ENCODE assay signal across 16 cellular contexts in genomic region chr1:87685366-87686136, GRCh38.
DNase-seq lines count a peak whose midpoint lies in the region; ATAC-seq and TF ChIP-seq lines count a peak whose summit lies in the region.
"Had no signal": no experiment of that assay in that cellular context is flagged by ENCODE, and none has a peak within 500 bp of the region (broad histone marks: within the 10 kb centered on the region; RNA-seq: fewer than 3 reads in every experiment).

No MANE protein-coding gene starts in this region.

- no peak for TF ChIP-seq CTCF in gastrocnemius medialis (IDR thresholded peaks at IDR 0.05 in 4 of 5, conservative IDR thresholded peaks at IDR 0.05 in 1 of 5)

- intact Hi-C loops in gastrocnemius medialis (cut with DNase I; ENCODE audit: low total_unique reads) = no loop called here

- H3K9me3 ChIP-seq in HUES64 (ENCODE audit: insufficient read depth, low read depth, low read length) = no peaks in the 10 kb centered on the region
- no peaks in the 10 kb centered on the region for H3K9me3 ChIP-seq in skeletal muscle satellite cell (replicated peaks; ENCODE audit: low read length)
- no peaks in the 10 kb centered on the region for H3K9me3 ChIP-seq in gastrocnemius medialis

- H3K4me3 ChIP-seq in HUES64 (ENCODE audit: low read length) (peak overlapping the region; percentile 23), skeletal muscle satellite cell (ENCODE audit: low read length) (no peak overlapping the region), gastrocnemius medialis (peak overlapping the region in 1 of 4 donors; percentile 74)

- no peak for TF ChIP-seq POLR2A in gastrocnemius medialis (IDR thresholded peaks at IDR 0.05)

- DNase-seq in amniotic epithelial cell (ENCODE audit: low read depth) (peak; percentile 7), iPS-NIHi7 (ENCODE audit: extremely low spot score) (peak; percentile 16), GDM1 (lab: John Stamatoyannopoulos, UW) (no peak), gastrocnemius medialis (no peak)
- DNase-seq: activated T-cell treated with anti-CD3 and anti-CD28 coated beads, Interleukin-2, amount 50 U/mL, for 1 hour; CD4-positive, CD25-positive, alpha-beta regulatory T cell; naive thymus-derived CD8-positive, alpha-beta T cell; NCI-H1092 treated with DMSO at 0.1 percent for 48 hours; NCI-H524; stimulated activated CD4-positive, alpha-beta T cell treated with anti-CD3 and anti-CD28 coated beads, Interleukin-15, amount 100 ng/mL, for 24 hours; stimulated activated CD8-positive, alpha-beta memory T cell treated with anti-CD3 and anti-CD28 coated beads, Interleukin-4, amount 100 ng/mL, for 48 hours had no signal

- peak overlapping the region; percentile 73; the same call in 1 of the 2 replicates for H3K27ac ChIP-seq in HUES64 (ENCODE audit: low read depth, low read length)
- H3K27ac ChIP-seq in gastrocnemius medialis = no peak overlapping the region
- H3K27ac ChIP-seq: HL-60 had no signal

- peaks cover 45% of the 10 kb centered on the region for H3K4me1 ChIP-seq in HUES64 (ENCODE audit: insufficient read depth, low read length)
- peaks cover 13% of the 10 kb centered on the region for H3K4me1 ChIP-seq in skeletal muscle satellite cell (ENCODE audit: control insufficient read depth, insufficient read depth, low read length)
- peaks cover 6 to 8% of the 10 kb centered on the region in 2 donors for H3K4me1 ChIP-seq in gastrocnemius medialis

- H3K9ac ChIP-seq in HUES64 (ENCODE audit: low read depth, low read length) (peak overlapping the region; percentile 42; the same call in 1 of the 2 replicates), skeletal muscle satellite cell (ENCODE audit: low read depth, low read length) (no peak overlapping the region)

- H3K36me3 ChIP-seq in HUES64 (ENCODE audit: insufficient read depth, low read length) (no peaks in the 10 kb centered on the region), skeletal muscle satellite cell (ENCODE audit: insufficient read depth, low read length) (no peaks in the 10 kb centered on the region), gastrocnemius medialis (no peaks in the 10 kb centered on the region)

- in situ Hi-C loops in gastrocnemius medialis (cut with MboI; ENCODE audit: low sequenced_read_pairs in 4 of 4) = no loop called here

- H3K4me2 ChIP-seq in skeletal muscle satellite cell (ENCODE audit: low read length) = peak overlapping the region; percentile 88

- peaks cover 41% of the 10 kb centered on the region for H3K27me3 ChIP-seq in HUES64 (ENCODE audit: insufficient read depth, low read length)
- no peaks in the 10 kb centered on the region for H3K27me3 ChIP-seq in skeletal muscle satellite cell (ENCODE audit: control insufficient read depth, insufficient read depth, low read length)
- no peaks in the 10 kb centered on the region for H3K27me3 ChIP-seq in gastrocnemius medialis

- ATAC-seq in GM18870 (IDR thresholded peaks at IDR 0.05; ENCODE audit: unreplicated experiment) (no peak), GM18520 (IDR thresholded peaks at IDR 0.05; ENCODE audit: unreplicated experiment) (no peak), gastrocnemius medialis (no peak)

- 15% methylated on average over 14 of the region's 16 CpGs for WGBS in HUES64

Comparison
In these comparisons a context has a peak if more than half of its experiments do, and no peak if none do; other contexts are left out.
1. DNase-seq: peak in amniotic epithelial cell (single experiment) and iPS-NIHi7 (single experiment); none in GDM1 (single experiment) and gastrocnemius medialis (0 of 2).